In genomic region chr3:32334675-32335074, GRCh38 we compare ENCODE assay signal across 9 cellular contexts. TPM values are rescaled to one million over a fixed set of nuclear protein-coding genes. Genes with fewer than 3 reads are reported as not detected.
DNase-seq lines count a peak whose midpoint lies in the region; ATAC-seq, FAIRE-seq and TF ChIP-seq lines count a peak whose summit lies in the region.
"Had no signal": no experiment of that assay in that cellular context is flagged by ENCODE, and none has a peak within 500 bp of the region (broad histone marks: within the 10 kb centered on the region; RNA-seq: fewer than 3 reads in every experiment).

No MANE protein-coding gene starts in this region.

- peak overlapping the region; percentile 48 for H4K91ac ChIP-seq in trophoblast cell (ENCODE audit: low read depth, low read length)

- H3K9me3 ChIP-seq in SK-N-SH (no peaks in the 10 kb centered on the region), trophoblast cell (ENCODE audit: insufficient read depth, low read depth, low read length) (no peaks in the 10 kb centered on the region)

- H3K79me1 ChIP-seq in trophoblast cell (ENCODE audit: low read length): peaks cover 3% of the 10 kb centered on the region

- H3K4me2 ChIP-seq in SK-N-SH (no peak overlapping the region), trophoblast cell (ENCODE audit: low read length) (no peak overlapping the region)

- H2BK12ac ChIP-seq in trophoblast cell (ENCODE audit: low read length): no peak overlapping the region

- no peak overlapping the region for H3K14ac ChIP-seq in trophoblast cell (ENCODE audit: low read length)

- no peak overlapping the region for H3K4me3 ChIP-seq in SK-N-SH (ENCODE audit: low read depth in 2 of 2, low read length in 1 of 2)
- no peak overlapping the region for H3K4me3 ChIP-seq in trophoblast cell (ENCODE audit: low read depth, low read length)

- H3K4me1 ChIP-seq in SK-N-SH (ENCODE audit: control insufficient read depth in 1 of 2, insufficient read depth in 2 of 2, low read depth in 1 of 2, low read length in 1 of 2) (peaks cover 0 to 3% of the 10 kb centered on the region in 2 experiments; a peak in 1 of 4 replicates), trophoblast cell (ENCODE audit: control insufficient read depth in 1 of 2, insufficient read depth in 2 of 2, low read length in 2 of 2) (peaks cover 17 to 23% of the 10 kb centered on the region in 2 experiments)

- no peak overlapping the region for H4K8ac ChIP-seq in trophoblast cell (ENCODE audit: low read depth, low read length)

- FAIRE-seq in HTR-8/SVneo (lab: Jason Lieb, UNC): no peak
- FAIRE-seq: GM18507 had no signal

- no peak overlapping the region for H3K18ac ChIP-seq in trophoblast cell (ENCODE audit: low read length)

- no peak overlapping the region for H2BK5ac ChIP-seq in trophoblast cell (ENCODE audit: low read depth, low read length, poor library complexity)

- TF ChIP-seq EP300 in SK-N-SH (IDR thresholded peaks at IDR 0.05; ENCODE audit: borderline replicate concordance in 1 of 2, low read depth in 1 of 2, low read length in 1 of 2): no peak

- WGBS in SK-N-SH (ENCODE audit: low lambda C conversion rate): 81% methylated on average over 4 of the region's 4 CpGs
- WGBS in trophoblast cell (ENCODE audit: extremely low coverage, insufficient coverage, insufficient read length): no CpG with 5 or more reads among the region's 4 CpGs

- ATAC-seq in activated naive CD4-positive, alpha-beta T cell treated with anti-CD3 and anti-CD28 coated beads, Interleukin-2, amount 50 U/mL, for 72 hours: peak; percentile 85 to 87
- no peak for ATAC-seq in HG03439 (IDR thresholded peaks at IDR 0.05; ENCODE audit: unreplicated experiment)

- H3K27me3 ChIP-seq in SK-N-SH (ENCODE audit: insufficient read depth): no peaks in the 10 kb centered on the region
- no peaks in the 10 kb centered on the region for H3K27me3 ChIP-seq in trophoblast cell (ENCODE audit: insufficient read depth, low read length)

- H3K27ac Mint-ChIP-seq in activated naive CD4-positive, alpha-beta T cell treated with anti-CD3 and anti-CD28 coated beads, Interleukin-2, amount 50 U/mL, for 72 hours: peak overlapping the region; percentile 22 to 88

- no peaks in the 10 kb centered on the region for H3K9me3 Mint-ChIP-seq in activated naive CD4-positive, alpha-beta T cell treated with anti-CD3 and anti-CD28 coated beads, Interleukin-2, amount 50 U/mL, for 72 hours

- H3K4ac ChIP-seq in trophoblast cell (ENCODE audit: low read depth, low read length): no peak overlapping the region

- TF ChIP-seq CTCF in GM12872 (IDR thresholded peaks at IDR 0.05; ENCODE audit: insufficient read depth, low read depth, low read length): peak; percentile 54
- TF ChIP-seq CTCF in SK-N-SH (IDR thresholded peaks at IDR 0.05): no peak

- no peaks in the 10 kb centered on the region for H3K9me2 ChIP-seq in SK-N-SH

- CTCF ChIA-PET in SK-N-SH (lab: Yijun Ruan, JAX): interaction anchor here (1.2 to 3.1 kb wide), 3 partner anchors 9 to 41 kb away, joined by 3 to 9 read pairs (median 3); no protein-coding TSS in a partner anchor

- no peaks in the 10 kb centered on the region for H3K36me3 Mint-ChIP-seq in activated naive CD4-positive, alpha-beta T cell treated with anti-CD3 and anti-CD28 coated beads, Interleukin-2, amount 50 U/mL, for 72 hours

- H4K12ac ChIP-seq in trophoblast cell (ENCODE audit: low read depth, low read length): no peak overlapping the region

- H2BK120ac ChIP-seq in trophoblast cell (ENCODE audit: insufficient read depth, low read length, poor library complexity): no peak overlapping the region

- no peak overlapping the region for H3K9ac ChIP-seq in SK-N-SH
- H3K9ac ChIP-seq in trophoblast cell (ENCODE audit: low read length): no peak overlapping the region

- DNase-seq in SK-N-SH (no peak), trophoblast cell (peak in 1 of 2 donors; percentile 8), COR-L47 (lab: John Stamatoyannopoulos, UW) (no peak), NCI-H2107 treated with DMSO at 0.1 percent for 48 hours (lab: John Stamatoyannopoulos, UW; ENCODE audit: unreplicated experiment) (no peak), HTR-8/SVneo (ENCODE audit: insufficient read length, low spot score) (no peak)
- peak in 1 of 2 donors; percentile 58 for DNase-seq in activated naive CD4-positive, alpha-beta T cell treated with anti-CD3 and anti-CD28 coated beads, Interleukin-2, amount 50 U/mL, for 72 hours (ENCODE audit: low spot score in 2 of 2)

- H3K23ac ChIP-seq in trophoblast cell (ENCODE audit: low read length): no peak overlapping the region

- H3K79me2 ChIP-seq in SK-N-SH (ENCODE audit: insufficient read depth) (no peaks in the 10 kb centered on the region), trophoblast cell (ENCODE audit: control insufficient read depth, insufficient read depth, low read length, poor library complexity) (no peaks in the 10 kb centered on the region)

- no peak for TF ChIP-seq RAD21 in SK-N-SH (IDR thresholded peaks at IDR 0.05; ENCODE audit: low read length)

- H3K36me3 ChIP-seq in SK-N-SH (replicated peaks in 1 of 2; ENCODE audit: control insufficient read depth in 1 of 2, insufficient read depth in 2 of 2, low read length in 1 of 2) (no peaks in the 10 kb centered on the region), trophoblast cell (ENCODE audit: control insufficient read depth in 1 of 2, insufficient read depth in 2 of 2, low read length in 2 of 2) (no peaks in the 10 kb centered on the region)

- no peak overlapping the region for H2AFZ ChIP-seq in SK-N-SH (ENCODE audit: low read depth)
- H2AFZ ChIP-seq in trophoblast cell (ENCODE audit: insufficient read depth, low read length, poor library complexity): no peak overlapping the region

- no peak overlapping the region for H3K27ac ChIP-seq in SK-N-SH (ENCODE audit: low read depth in 2 of 2, low read length in 1 of 2)
- no peak overlapping the region for H3K27ac ChIP-seq in trophoblast cell (ENCODE audit: low read depth, low read length)

- H3F3A ChIP-seq in SK-N-SH (replicated peaks; ENCODE audit: insufficient read depth): no peaks in the 10 kb centered on the region

- POLR2A ChIA-PET in SK-N-SH (lab: Yijun Ruan, JAX): interaction anchor here (0.6 kb wide), 1 partner anchor 92 kb away, joined by 3 read pairs; no protein-coding TSS in a partner anchor

- no peaks in the 10 kb centered on the region for H4K20me1 ChIP-seq in SK-N-SH (ENCODE audit: insufficient read depth)

- H2AK5ac ChIP-seq in trophoblast cell (ENCODE audit: low read length): no peak overlapping the region

TF ChIP-seq in SK-N-SH, 30 proteins besides CTCF, POLR2A, EP300 and RAD21:
- TF ChIP-seq USF2 (IDR thresholded peaks at IDR 0.05; ENCODE audit: borderline replicate concordance, low read depth, low read length): no peak
- 0 out of 2 replicates have a peak, but pooled peaks have one; percentile 9 for TF ChIP-seq SMC3 (IDR thresholded peaks at IDR 0.05; ENCODE audit: low read depth, low read length)
- TF ChIP-seq RFX5 (IDR thresholded peaks at IDR 0.05; ENCODE audit: low read length): no peak
- no peak for TF ChIP-seq MEF2A (IDR thresholded peaks at IDR 0.05; ENCODE audit: borderline replicate concordance, low read depth)
- TF ChIP-seq EZH2phosphoT487 (IDR thresholded peaks at IDR 0.05; ENCODE audit: borderline replicate concordance, low read depth): no peak
- TF ChIP-seq NRF1 (IDR thresholded peaks at IDR 0.05; ENCODE audit: low read depth, low read length): no peak
- TF ChIP-seq TEAD4 (IDR thresholded peaks at IDR 0.05; ENCODE audit: borderline replicate concordance, insufficient read depth): no peak
- TF ChIP-seq RCOR1 (IDR thresholded peaks at IDR 0.05; ENCODE audit: low read length): no peak

RNA-seq across cellular contexts. Expression of gene CMTM7, which starts 57.0 kb away (rescaled TPM):
- 50.1 and 50.7 TPM in 2 replicates for polyA plus RNA-seq in SK-N-SH (2012; rRNA removed)
- 30.3 and 39.5 TPM in 2 replicates for polyA plus RNA-seq in SK-N-SH (2012; cell fraction: cytosol; rRNA removed)
- polyA plus RNA-seq in SK-N-SH (2012; cell fraction: nucleus; rRNA removed): 32.9 and 62.3 TPM in 2 replicates
- 10 to 100 TPM; 34.2 to 59.9 TPM for total RNA-seq in activated naive CD4-positive, alpha-beta T cell treated with anti-CD3 and anti-CD28 coated beads, Interleukin-2, amount 50 U/mL, for 72 hours
- polyA plus RNA-seq in trophoblast cell (2013): 16.7 and 18.6 TPM in 2 replicates
